Comparison of ENCODE assay signal across 8 cellular contexts in genomic region chr20:50509923-50510705, GRCh38. TPM values are rescaled to one million over a fixed set of nuclear protein-coding genes. Genes with fewer than 3 reads are reported as not detected.
DNase-seq lines count a peak whose midpoint lies in the region; ATAC-seq, FAIRE-seq and TF ChIP-seq lines count a peak whose summit lies in the region.

TSS of gene PTPN1 (plus strand) at chr20:50510383. CDS start at chr20:50510528, 145 bp downstream.

- H3K4me1 ChIP-seq in esophagus muscularis mucosa = peaks cover 29 to 53% (median 50%) of the 10 kb centered on the region in 4 donors

- peak within 1 kb of the TSS; percentile 90 for H3K27ac Mint-ChIP-seq in activated T-cell treated with anti-CD3 and anti-CD28 coated beads, Interleukin-2, amount 50 U/mL, for 72 hours

- TF ChIP-seq CTCF in esophagus muscularis mucosa (IDR thresholded peaks at IDR 0.05) = peak in 1 of 3 experiments; percentile 11

- peak; percentile 96 for DNase-seq in DMS79 (lab: John Stamatoyannopoulos, UW)
- peak; percentile 99 for DNase-seq in RCC 7860 (ENCODE audit: low spot score)
- peak; percentile 99 for DNase-seq in activated T-cell treated with anti-CD3 and anti-CD28 coated beads, Interleukin-2, amount 50 U/mL, for 72 hours
- peak; percentile 100 for DNase-seq in esophagus muscularis mucosa (ENCODE audit: extremely low spot score)
- peak; percentile 99 for DNase-seq in myocyte (ENCODE audit: low read depth)
- DNase-seq in stimulated activated CD8-positive, alpha-beta memory T cell treated with anti-CD3 and anti-CD28 coated beads, Interleukin-7, amount 100 ng/mL, for 48 hours (ENCODE audit: extremely low read depth in 1 of 2, low read depth in 1 of 2) = peak; percentile 94 to 97

- peak within 1 kb of the TSS; percentile 77 for H3K27ac ChIP-seq in KOPT-K1 (ENCODE audit: low read depth, low read length, poor library complexity, severe bottlenecking)
- peak within 1 kb of the TSS; percentile 82 to 90 (median 87) for H3K27ac ChIP-seq in esophagus muscularis mucosa (replicated peaks in 1 of 4)

- no peaks in the 10 kb centered on the region for H3K27me3 Mint-ChIP-seq in activated T-cell treated with anti-CD3 and anti-CD28 coated beads, Interleukin-2, amount 50 U/mL, for 72 hours (ENCODE audit: low read depth)

- ATAC-seq in GM21737 (IDR thresholded peaks at IDR 0.05; ENCODE audit: unreplicated experiment) = peak; percentile 86
- peak; percentile 93 for ATAC-seq in activated T-cell treated with anti-CD3 and anti-CD28 coated beads, Interleukin-2, amount 50 U/mL, for 72 hours (replicated peaks in 1 of 2)

- peak within 1 kb of the TSS; percentile 99 to 100 for H3K4me3 Mint-ChIP-seq in activated T-cell treated with anti-CD3 and anti-CD28 coated beads, Interleukin-2, amount 50 U/mL, for 72 hours

- under 1% methylated on average over 51 of the region's 64 CpGs for WGBS in esophagus muscularis mucosa

- intact Hi-C loops in esophagus muscularis mucosa (cut with DNase I) = loop anchor here (2.0 kb wide), 1 partner anchor 65 kb away; no protein-coding TSS in a partner anchor

- peak within 1 kb of the TSS; percentile 72 to 94 (median 82) for H3K4me3 ChIP-seq in esophagus muscularis mucosa

- H3K27me3 ChIP-seq in esophagus muscularis mucosa = no peaks in the 10 kb centered on the region

- peaks cover 11 to 21% of the 10 kb centered on the region in 2 donors for H3K36me3 Mint-ChIP-seq in activated T-cell treated with anti-CD3 and anti-CD28 coated beads, Interleukin-2, amount 50 U/mL, for 72 hours (ENCODE audit: insufficient read depth in 2 of 2)

- TF ChIP-seq POLR2A in esophagus muscularis mucosa (IDR thresholded peaks at IDR 0.05; ENCODE audit: low read depth) = peak; percentile 97

- H3K36me3 ChIP-seq in KOPT-K1 (ENCODE audit: insufficient read depth, low read length) = no peaks in the 10 kb centered on the region
- H3K36me3 ChIP-seq in esophagus muscularis mucosa = no peaks in the 10 kb centered on the region

- peak; percentile 86 for FAIRE-seq in RCC 7860 (lab: Jason Lieb, UNC)

- no peak for TF ChIP-seq EP300 in esophagus muscularis mucosa (IDR thresholded peaks at IDR 0.05)

- peaks cover 40% of the 10 kb centered on the region for H3K4me1 Mint-ChIP-seq in activated T-cell treated with anti-CD3 and anti-CD28 coated beads, Interleukin-2, amount 50 U/mL, for 72 hours (ENCODE audit: low read depth)

- H3K9me3 Mint-ChIP-seq in activated T-cell treated with anti-CD3 and anti-CD28 coated beads, Interleukin-2, amount 50 U/mL, for 72 hours = no peaks in the 10 kb centered on the region

- H3K9me3 ChIP-seq in KOPT-K1 (ENCODE audit: insufficient read depth, low read length, poor library complexity, severe bottlenecking) = no peaks in the 10 kb centered on the region
- H3K9me3 ChIP-seq in esophagus muscularis mucosa = no peaks in the 10 kb centered on the region

RNA-seq across cellular contexts. Expression of gene PTPN1, which starts in this region (rescaled TPM):
- 100 to 1,000 TPM; 138 TPM for total RNA-seq in activated T-cell treated with anti-CD3 and anti-CD28 coated beads, Interleukin-2, amount 50 U/mL, for 72 hours
- total RNA-seq in esophagus muscularis mucosa = 10 to 100 TPM; 21.2 to 49.0 (median 41.0) TPM
- 32.4 and 35.4 TPM in 2 replicates for total RNA-seq in myocyte
- polyA plus RNA-seq in myocyte (2012) = 31.6 TPM

Comparison
In these comparisons a context has a peak if more than half of its experiments do, and no peak if none do; other contexts are left out.
1. Peak in every context shown above with its lines: DNase-seq, ATAC-seq, H3K4me3 ChIP-seq and H3K27ac ChIP-seq.